8 cellular contexts compared by ENCODE assay signal in the genomic region with DNA sequence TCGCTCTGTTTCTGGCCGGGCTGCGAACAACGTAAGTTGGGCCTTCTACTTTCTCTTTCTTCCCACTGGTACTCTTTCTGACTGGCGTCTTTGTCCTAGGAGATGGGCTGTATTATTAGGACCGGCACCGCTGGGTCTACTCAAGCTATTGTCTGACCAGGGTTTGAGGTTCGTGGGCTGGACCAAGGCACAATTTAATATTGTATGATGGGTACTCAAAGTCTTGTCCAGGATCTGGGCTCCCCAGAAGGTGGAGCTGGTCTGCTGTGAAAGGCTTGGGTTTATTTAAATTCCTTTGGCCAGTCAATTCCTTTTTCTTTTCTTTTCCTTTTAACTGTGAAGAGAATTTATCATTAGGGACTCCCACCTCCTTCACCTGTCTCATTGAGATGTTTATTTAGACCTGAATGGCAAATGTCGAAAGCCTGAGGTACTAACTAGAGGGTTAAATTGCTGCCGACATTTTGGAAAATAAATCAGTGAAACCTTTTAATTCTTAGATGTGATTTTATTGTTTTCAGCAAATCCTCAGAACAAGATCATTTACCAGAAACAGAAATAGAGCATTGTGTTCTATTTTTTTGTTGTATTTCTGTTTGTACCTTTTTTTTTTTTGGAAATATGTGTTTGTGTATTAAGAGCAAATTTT. TPM values are rescaled to one million over a fixed set of nuclear protein-coding genes. Genes with fewer than 3 reads are reported as not detected.
DNase-seq lines count a peak whose midpoint lies in the region; ATAC-seq and TF ChIP-seq lines count a peak whose summit lies in the region.

No MANE protein-coding gene starts in this region.

- H3K36me3 ChIP-seq in cardiac muscle cell = no peaks in the 10 kb centered on the region
- H3K36me3 ChIP-seq in trophoblast cell (ENCODE audit: control insufficient read depth in 1 of 2, insufficient read depth in 2 of 2, low read length in 2 of 2) = no peaks in the 10 kb centered on the region

- H3K27me3 Mint-ChIP-seq in activated naive CD8-positive, alpha-beta T cell treated with anti-CD3 and anti-CD28 coated beads for 36 hours = peaks cover 82% of the 10 kb centered on the region

- peaks cover 3% of the 10 kb centered on the region for H3K9me3 Mint-ChIP-seq in activated naive CD8-positive, alpha-beta T cell treated with anti-CD3 and anti-CD28 coated beads for 36 hours

- H2AK5ac ChIP-seq in trophoblast cell (ENCODE audit: low read length) = no peak overlapping the region

- no peak overlapping the region for H2BK5ac ChIP-seq in trophoblast cell (ENCODE audit: low read depth, low read length, poor library complexity)

- no peak overlapping the region for H3K23ac ChIP-seq in trophoblast cell (ENCODE audit: low read length)

- no peaks in the 10 kb centered on the region for H3K79me2 ChIP-seq in trophoblast cell (ENCODE audit: control insufficient read depth, insufficient read depth, low read length, poor library complexity)

- H3K4me1 Mint-ChIP-seq in activated naive CD8-positive, alpha-beta T cell treated with anti-CD3 and anti-CD28 coated beads for 36 hours = peaks cover 12% of the 10 kb centered on the region

- peak overlapping the region; percentile 81 for H2AFZ ChIP-seq in trophoblast cell (ENCODE audit: insufficient read depth, low read length, poor library complexity)

- peak overlapping the region; percentile 63 for H4K8ac ChIP-seq in trophoblast cell (ENCODE audit: low read depth, low read length)

- peak overlapping the region; percentile 87 for H3K4me3 Mint-ChIP-seq in activated naive CD8-positive, alpha-beta T cell treated with anti-CD3 and anti-CD28 coated beads for 36 hours

- H3K4me2 ChIP-seq in trophoblast cell (ENCODE audit: low read length) = peak overlapping the region; percentile 94

- H2BK120ac ChIP-seq in trophoblast cell (ENCODE audit: insufficient read depth, low read length, poor library complexity) = no peak overlapping the region

- H3K27ac Mint-ChIP-seq in activated naive CD8-positive, alpha-beta T cell treated with anti-CD3 and anti-CD28 coated beads for 36 hours = no peak overlapping the region

- H3K9me3 ChIP-seq in cardiac muscle cell (ENCODE audit: low read depth) = no peaks in the 10 kb centered on the region
- H3K9me3 ChIP-seq in trophoblast cell (ENCODE audit: insufficient read depth, low read depth, low read length) = no peaks in the 10 kb centered on the region

- peak overlapping the region; percentile 19 for H4K12ac ChIP-seq in trophoblast cell (ENCODE audit: low read depth, low read length)

- H3K27ac ChIP-seq in cardiac muscle cell (no peak overlapping the region), trophoblast cell (ENCODE audit: low read depth, low read length) (no peak overlapping the region)

- no peak overlapping the region for H3K9ac ChIP-seq in trophoblast cell (ENCODE audit: low read length)

- no peaks in the 10 kb centered on the region for H3K4me1 ChIP-seq in cardiac muscle cell (ENCODE audit: low read depth)
- peaks cover 3 to 8% of the 10 kb centered on the region in 2 experiments for H3K4me1 ChIP-seq in trophoblast cell (ENCODE audit: control insufficient read depth in 1 of 2, insufficient read depth in 2 of 2, low read length in 2 of 2)

- H3K4ac ChIP-seq in trophoblast cell (ENCODE audit: low read depth, low read length) = no peak overlapping the region

- peak; percentile 23 for DNase-seq in DMS153 treated with DMSO at 0.1 percent for 48 hours (lab: John Stamatoyannopoulos, UW; ENCODE audit: unreplicated experiment)
- peak; percentile 78 for DNase-seq in M059J (ENCODE audit: low read depth)
- DNase-seq in activated naive CD8-positive, alpha-beta T cell treated with anti-CD3 and anti-CD28 coated beads for 36 hours = peak; percentile 1
- peak; percentile 57 to 77 for DNase-seq in cardiac muscle cell (ENCODE audit: low read depth in 1 of 2, low spot score in 1 of 2)
- peak in 1 of 2 donors; percentile 5 for DNase-seq in trophoblast cell
- no peak for DNase-seq in activated gamma-delta T cell treated with Interleukin-2 at 50 U/mL for 16 hours
- no peak for DNase-seq in occipital lobe (lab: John Stamatoyannopoulos, UW)

- H3K36me3 Mint-ChIP-seq in activated naive CD8-positive, alpha-beta T cell treated with anti-CD3 and anti-CD28 coated beads for 36 hours = peaks cover 5% of the 10 kb centered on the region

- peak; percentile 69 for TF ChIP-seq CTCF in cardiac muscle cell (IDR thresholded peaks at IDR 0.05; ENCODE audit: low read depth, low read length)

- peak; percentile 18 for ATAC-seq in GM21515 (IDR thresholded peaks at IDR 0.05; ENCODE audit: unreplicated experiment)

- no peaks in the 10 kb centered on the region for H3K27me3 ChIP-seq in cardiac muscle cell
- no peaks in the 10 kb centered on the region for H3K27me3 ChIP-seq in trophoblast cell (ENCODE audit: insufficient read depth, low read length)

- peak overlapping the region; percentile 81 for H3K4me3 ChIP-seq in cardiac muscle cell
- no peak overlapping the region for H3K4me3 ChIP-seq in trophoblast cell (ENCODE audit: low read depth, low read length)

- no peak overlapping the region for H3K14ac ChIP-seq in trophoblast cell (ENCODE audit: low read length)

- H3K79me1 ChIP-seq in trophoblast cell (ENCODE audit: low read length) = no peaks in the 10 kb centered on the region

- no peak overlapping the region for H2BK12ac ChIP-seq in trophoblast cell (ENCODE audit: low read length)

- no CpG with 5 or more reads among the region's 10 CpGs for WGBS in trophoblast cell (ENCODE audit: extremely low coverage, insufficient coverage, insufficient read length)

- H4K91ac ChIP-seq in trophoblast cell (ENCODE audit: low read depth, low read length) = no peak overlapping the region

- H3K18ac ChIP-seq in trophoblast cell (ENCODE audit: low read length) = no peak overlapping the region

RNA-seq across cellular contexts. Expression of a gene that starts 0.4 kb away (rescaled TPM):
- 6.5 and 8.1 TPM in 2 replicates for total RNA-seq in M059J (2014; rRNA removed; shearing (Covaris generic))
- total RNA-seq in activated naive CD8-positive, alpha-beta T cell treated with anti-CD3 and anti-CD28 coated beads for 36 hours = 1 to 10 TPM in 1 of 2 experiments, under 1 TPM in 1; 0.50 to 1.6 TPM
- total RNA-seq in cardiac muscle cell (8.4 and 11.6 TPM in 2 replicates), occipital lobe (173 TPM)
- polyA plus RNA-seq in cardiac muscle cell = 6.0 and 12.5 TPM in 2 replicates
- polyA plus RNA-seq in trophoblast cell (2013) = 1.2 TPM in 2 replicates

RNA-seq across cellular contexts. Expression of a gene that starts 0.8 kb away (rescaled TPM):
- 4.5 and 6.6 TPM in 2 replicates for total RNA-seq in M059J (2014; rRNA removed; shearing (Covaris generic))
- total RNA-seq in activated naive CD8-positive, alpha-beta T cell treated with anti-CD3 and anti-CD28 coated beads for 36 hours = under 1 TPM; 0.22 to 0.43 TPM
- 4.6 and 5.9 TPM in 2 replicates for total RNA-seq in cardiac muscle cell
- 7.8 and 12.1 TPM in 2 replicates for polyA plus RNA-seq in cardiac muscle cell
- polyA plus RNA-seq in trophoblast cell (2013) = 1.4 and 1.7 TPM in 2 replicates
- 4.4 TPM for total RNA-seq in occipital lobe

RNA-seq across cellular contexts. Expression of a gene that starts 39.1 kb away (rescaled TPM):
- total RNA-seq in M059J (2014; rRNA removed; shearing (Covaris generic)) = 28.2 and 58.3 TPM in 2 replicates
- total RNA-seq in activated naive CD8-positive, alpha-beta T cell treated with anti-CD3 and anti-CD28 coated beads for 36 hours = 1 to 10 TPM in 1 of 2 experiments, under 1 TPM in 1; 0.12 to 1.9 TPM
- total RNA-seq in cardiac muscle cell (39.7 and 45.7 TPM in 2 replicates), occipital lobe (21.5 TPM)
- polyA plus RNA-seq in cardiac muscle cell = 51.9 and 54.2 TPM in 2 replicates
- polyA plus RNA-seq in trophoblast cell (2013) = 9.3 and 9.4 TPM in 2 replicates

Comparison
In these comparisons a context has a peak if more than half of its experiments do, and no peak if none do; other contexts are left out.
1. DNase-seq: peak in DMS153 treated with DMSO at 0.1 percent for 48 hours (single experiment), M059J (single experiment), activated naive CD8-positive, alpha-beta T cell treated with anti-CD3 and anti-CD28 coated beads for 36 hours (single experiment) and cardiac muscle cell (2 of 2); none in activated gamma-delta T cell treated with Interleukin-2 at 50 U/mL for 16 hours (single experiment) and occipital lobe (single experiment).
2. RNA of a gene that starts 0.4 kb away (total RNA-seq): 173 TPM in occipital lobe (single experiment); 8.4 to 11.6 TPM in cardiac muscle cell, 6.5 to 8.1 TPM in M059J and 0.50 to 1.6 TPM in activated naive CD8-positive, alpha-beta T cell treated with anti-CD3 and anti-CD28 coated beads for 36 hours; every median in the first group is over 10 times any median in the second.